21 cellular contexts compared by ENCODE assay signal in genomic region chrX:99001286-99001685, GRCh38.
DNase-seq lines count a peak whose midpoint lies in the region; ATAC-seq and TF ChIP-seq lines count a peak whose summit lies in the region.
"Had no signal": no experiment of that assay in that cellular context is flagged by ENCODE, and none has a peak within 500 bp of the region (broad histone marks: within the 10 kb centered on the region; RNA-seq: fewer than 3 reads in every experiment).

No MANE protein-coding gene starts in this region.

- no peaks in the 10 kb centered on the region for H3K36me3 ChIP-seq in NT2/D1 (ENCODE audit: insufficient read depth, insufficient read length, low read length)
- H3K36me3 ChIP-seq: BLaER1 treated with 17β-estradiol and CSF1 and Interleukin-3, amounts not matched to agents 10 nM and 100 nM had no signal

- H3T11ph ChIP-seq in H9 (ENCODE audit: low read length), result no peak overlapping the region

- no peak overlapping the region for H3K4me3 ChIP-seq in NT2/D1 (ENCODE audit: insufficient read length, low read depth)
- H3K4me3 ChIP-seq: A549; BLaER1 treated with 17β-estradiol and CSF1 and Interleukin-3, amounts not matched to agents 10 nM and 100 nM; GM12878 had no signal

- H3K79me1 ChIP-seq in H9 (ENCODE audit: insufficient read depth, low read depth, low read length, poor library complexity, severe bottlenecking), result no peaks in the 10 kb centered on the region

- no peak overlapping the region for H4K8ac ChIP-seq in H9 (replicated peaks; ENCODE audit: insufficient read length, low read depth, low read length)

- peaks cover 8 to 18% (median 12%) of the 10 kb centered on the region in 3 experiments; a peak in 6 of 7 replicates for H3K36me3 Mint-ChIP-seq in H9 (ENCODE audit: insufficient read depth in 1 of 3, low read depth in 3 of 3)
- H3K36me3 Mint-ChIP-seq in effector memory CD8-positive, alpha-beta T cell (ENCODE audit: insufficient read depth), result peaks cover 3% of the 10 kb centered on the region
- H3K36me3 Mint-ChIP-seq: CD8-positive, alpha-beta T cell had no signal

- peak; percentile 67 for DNase-seq in ELF-1 (ENCODE audit: low read depth, low spot score)
- peak; percentile 28 for DNase-seq in H9
- DNase-seq in NT2/D1 (ENCODE audit: low read depth, low spot score), result peak; percentile 27
- peak; percentile 15 for DNase-seq in iPS-NIHi7 (ENCODE audit: extremely low spot score)
- no peak for DNase-seq in effector memory CD8-positive, alpha-beta T cell
- no peak for DNase-seq in NCI-H69 (lab: John Stamatoyannopoulos, UW)
- DNase-seq in HK-2 (ENCODE audit: unreplicated experiment), result no peak
- DNase-seq: AML-193; Caco-2; Calu3; CD4-positive, alpha-beta T cell; CD8-positive, alpha-beta T cell; DMS79 treated with DMSO at 0.1 percent for 48 hours; GDM1 had no signal

- no peak overlapping the region for H3K4me2 ChIP-seq in H9 (ENCODE audit: insufficient read depth, insufficient read length, low read length)
- H3K4me2 ChIP-seq: A549; BLaER1 treated with 17β-estradiol and CSF1 and Interleukin-3, amounts not matched to agents 10 nM and 100 nM had no signal

- H2BK120ac ChIP-seq in H9 (ENCODE audit: low read depth, low read length, poor library complexity, severe bottlenecking), result no peak overlapping the region

- no peak for ATAC-seq in activated CD4-positive, CD25-positive, alpha-beta regulatory T cell treated with anti-CD3 and anti-CD28 coated beads, Interleukin-2, amount 50 U/mL, for 24 hours
- no peak for ATAC-seq in effector memory CD8-positive, alpha-beta T cell (replicated peaks)
- ATAC-seq: A549; CD8-positive, alpha-beta T cell; GM12878 had no signal

- H4K5ac ChIP-seq in H9 (ENCODE audit: insufficient read length, low read depth, low read length), result no peak overlapping the region

- H3K27me3 Mint-ChIP-seq in H9 (ENCODE audit: low read depth), result no peaks in the 10 kb centered on the region
- no peaks in the 10 kb centered on the region for H3K27me3 Mint-ChIP-seq in effector memory CD8-positive, alpha-beta T cell
- H3K27me3 Mint-ChIP-seq: B cell; CD4-positive, alpha-beta T cell had no signal

- no peak overlapping the region for H2AK5ac ChIP-seq in H9 (ENCODE audit: insufficient read length, low read length)

- H3K4me3 Mint-ChIP-seq in H9, result no peak overlapping the region
- no peak overlapping the region for H3K4me3 Mint-ChIP-seq in effector memory CD8-positive, alpha-beta T cell
- H3K4me3 Mint-ChIP-seq: B cell; CD4-positive, alpha-beta T cell; CD8-positive, alpha-beta T cell had no signal

- H3K27ac ChIP-seq in H9 (ENCODE audit: insufficient read length, low read depth, low read length), result no peak overlapping the region
- H3K27ac ChIP-seq: 22Rv1; A549; BLaER1 treated with 17β-estradiol and CSF1 and Interleukin-3, amounts not matched to agents 10 nM and 100 nM; C4-2B had no signal

- no peaks in the 10 kb centered on the region for H3K23me2 ChIP-seq in H9 (ENCODE audit: insufficient read length, low read depth, low read length, poor library complexity, severe bottlenecking)

- no peak overlapping the region for H3K9ac ChIP-seq in H9 (ENCODE audit: extremely low read depth, insufficient read length, low read length)
- H3K9ac ChIP-seq in NT2/D1 (ENCODE audit: insufficient read length, low read depth), result no peak overlapping the region
- H3K9ac ChIP-seq: BLaER1 treated with 17β-estradiol and CSF1 and Interleukin-3, amounts not matched to agents 10 nM and 100 nM had no signal

- H3K27me3 ChIP-seq in H9 (ENCODE audit: insufficient read depth, low read length) (no peaks in the 10 kb centered on the region), NT2/D1 (ENCODE audit: insufficient read depth, insufficient read length) (no peaks in the 10 kb centered on the region)

- H3K4ac ChIP-seq in H9 (ENCODE audit: low read depth, low read length), result no peak overlapping the region

- no CpG with 5 or more reads among the region's 1 CpG for WGBS in H9 (ENCODE audit: extremely low coverage, insufficient read length, low lambda C conversion rate)

- peak overlapping the region in 1 of 3 experiments; percentile 9; a peak in 2 of 7 replicates for H3K27ac Mint-ChIP-seq in H9
- no peak overlapping the region for H3K27ac Mint-ChIP-seq in effector memory CD8-positive, alpha-beta T cell
- H3K27ac Mint-ChIP-seq: B cell; CD4-positive, alpha-beta T cell; CD8-positive, alpha-beta T cell had no signal

- H2BK20ac ChIP-seq in H9 (ENCODE audit: low read depth, low read length, poor library complexity, severe bottlenecking), result no peak overlapping the region

- H4K20me1 ChIP-seq in H9 (ENCODE audit: control insufficient read depth, insufficient read depth, insufficient read length), result no peaks in the 10 kb centered on the region
- H4K20me1 ChIP-seq: BLaER1 treated with 17β-estradiol and CSF1 and Interleukin-3, amounts not matched to agents 10 nM and 100 nM had no signal

- H3K9me3 ChIP-seq in H9 (ENCODE audit: control insufficient read depth, low read depth, low read length), result no peaks in the 10 kb centered on the region
- H3K9me3 ChIP-seq in NT2/D1 (ENCODE audit: insufficient read depth, low read length), result peaks cover 10% of the 10 kb centered on the region; the same call in 1 of the 2 replicates
- H3K9me3 ChIP-seq: A549, Caco-2 had no signal

- H3K14ac ChIP-seq in H9 (ENCODE audit: insufficient read depth, low read length), result no peak overlapping the region

- H3K4me1 ChIP-seq in H9 (ENCODE audit: insufficient read depth, low read length) (peaks cover 3% of the 10 kb centered on the region; the same call in 1 of the 2 replicates), NT2/D1 (ENCODE audit: insufficient read depth, insufficient read length) (no peaks in the 10 kb centered on the region)
- H3K4me1 ChIP-seq: A549; BLaER1 treated with 17β-estradiol and CSF1 and Interleukin-3, amounts not matched to agents 10 nM and 100 nM; Caco-2 had no signal

- peaks cover 4 to 5% of the 10 kb centered on the region in 2 experiments; a peak in 4 of 5 replicates for H3K9me3 Mint-ChIP-seq in H9
- peaks cover 5 to 7% of the 10 kb centered on the region in 2 donors for H3K9me3 Mint-ChIP-seq in effector memory CD8-positive, alpha-beta T cell

- H3K79me2 ChIP-seq in H9 (ENCODE audit: insufficient read depth, low read length), result no peaks in the 10 kb centered on the region

- no peak overlapping the region for H3K18ac ChIP-seq in H9 (ENCODE audit: insufficient read length, low read depth, low read length)

- H2BK12ac ChIP-seq in H9 (ENCODE audit: insufficient read length, low read depth, low read length), result no peak overlapping the region

- peaks cover 8 to 9% of the 10 kb centered on the region in 2 experiments for H3K4me1 Mint-ChIP-seq in H9
- H3K4me1 Mint-ChIP-seq in effector memory CD8-positive, alpha-beta T cell (ENCODE audit: low read depth in 2 of 2), result no peaks in the 10 kb centered on the region
- H3K4me1 Mint-ChIP-seq: B cell had no signal

- no peak for TF ChIP-seq CTCF in H9 (conservative IDR thresholded peaks at IDR 0.05)

- H3K56ac ChIP-seq in H9 (ENCODE audit: insufficient read length, low read depth, low read length), result no peak overlapping the region

- no peak overlapping the region for H2BK15ac ChIP-seq in H9 (ENCODE audit: low read depth, low read length)

- H3K23ac ChIP-seq in H9 (ENCODE audit: insufficient read length, low read depth, low read length), result no peak overlapping the region

- no peak overlapping the region for H2BK5ac ChIP-seq in H9 (ENCODE audit: insufficient read length, low read length)

- H2AFZ ChIP-seq in H9 (ENCODE audit: low read length), result no peak overlapping the region

- no peak overlapping the region for H4K91ac ChIP-seq in H9 (ENCODE audit: insufficient read length, low read depth, low read length)

Comparison
In these comparisons a context has a peak if more than half of its experiments do, and no peak if none do; other contexts are left out.
1. DNase-seq: peak in ELF-1 (single experiment), H9 (single experiment), NT2/D1 (single experiment) and iPS-NIHi7 (single experiment); none in effector memory CD8-positive, alpha-beta T cell (0 of 3), NCI-H69 (single experiment) and HK-2 (single experiment).